18 cellular contexts compared by ENCODE assay signal in genomic region chr9:4979224-4979623, GRCh38. TPM values are rescaled to one million over a fixed set of nuclear protein-coding genes. Genes with fewer than 3 reads are reported as not detected.
DNase-seq lines count a peak whose midpoint lies in the region; ATAC-seq and TF ChIP-seq lines count a peak whose summit lies in the region.
"Had no signal": no experiment of that assay in that cellular context is flagged by ENCODE, and none has a peak within 500 bp of the region (broad histone marks: within the 10 kb centered on the region; RNA-seq: fewer than 3 reads in every experiment).

No MANE protein-coding gene starts in this region.

- H3K4me3 ChIP-seq in A673 (ENCODE audit: low read depth, low read length, poor library complexity, severe bottlenecking) = no peak overlapping the region
- no peak overlapping the region for H3K4me3 ChIP-seq in GM23248
- no peak overlapping the region for H3K4me3 ChIP-seq in body of pancreas
- H3K4me3 ChIP-seq in mucosa of descending colon = no peak overlapping the region
- H3K4me3 ChIP-seq: left lung, right atrium auricular region had no signal

- no peaks in the 10 kb centered on the region for H3K36me3 ChIP-seq in A673 (ENCODE audit: insufficient read depth, low read length, poor library complexity, severe bottlenecking)
- H3K36me3 ChIP-seq in GM23248 (ENCODE audit: low read depth) = no peaks in the 10 kb centered on the region
- no peaks in the 10 kb centered on the region for H3K36me3 ChIP-seq in body of pancreas (replicated peaks in 1 of 2; ENCODE audit: insufficient read depth in 1 of 2, low read depth in 2 of 2)
- H3K36me3 ChIP-seq in mucosa of descending colon (ENCODE audit: low read depth) = no peaks in the 10 kb centered on the region
- H3K36me3 ChIP-seq: left lung, right atrium auricular region had no signal

- H3K27ac ChIP-seq in A673 (ENCODE audit: low read depth, low read length, poor library complexity, severe bottlenecking) = no peak overlapping the region
- H3K27ac ChIP-seq in GM23248 = no peak overlapping the region
- H3K27ac ChIP-seq in body of pancreas = no peak overlapping the region
- H3K27ac ChIP-seq: left lung, right atrium auricular region had no signal

- H2AFZ ChIP-seq in GM23248 = no peak overlapping the region

- intact Hi-C loops in A673 (cut with micrococcal nuclease; ENCODE audit: unreplicated experiment) = no loop called here
- intact Hi-C loops in body of pancreas (cut with DNase I) = no loop called here
- intact Hi-C loops in mucosa of descending colon (cut with DNase I, micrococcal nuclease) = no loop called here

- POLR2A ChIA-PET in A673 (lab: Charles Lee; ENCODE audit: low non-redundant PET) = no interaction called here

- no peak for TF ChIP-seq POLR2A in body of pancreas (IDR thresholded peaks at IDR 0.05)

- no peak overlapping the region for H3K4me2 ChIP-seq in GM23248 (ENCODE audit: unreplicated experiment)

- H3K4me1 ChIP-seq in A673 (ENCODE audit: insufficient read depth, low read length, poor library complexity, severe bottlenecking) = peaks cover 15% of the 10 kb centered on the region
- H3K4me1 ChIP-seq in GM23248 (ENCODE audit: insufficient read depth) = peaks cover 4% of the 10 kb centered on the region
- peaks cover 10% of the 10 kb centered on the region for H3K4me1 ChIP-seq in body of pancreas
- H3K4me1 ChIP-seq in mucosa of descending colon (ENCODE audit: low read depth) = peaks cover 6% of the 10 kb centered on the region

- peaks cover 17% of the 10 kb centered on the region for H3F3A ChIP-seq in GM23248 (ENCODE audit: insufficient read depth)

- no peak overlapping the region for H3K9ac ChIP-seq in GM23248

- TF ChIP-seq CTCF in A673 (conservative IDR thresholded peaks at IDR 0.05; ENCODE audit: low read depth, low read length) (no peak), body of pancreas (IDR thresholded peaks at IDR 0.05) (no peak), mucosa of descending colon (IDR thresholded peaks at IDR 0.05) (no peak)

- H3K36me3 Mint-ChIP-seq in T-helper 17 cell (ENCODE audit: low read depth) = no peaks in the 10 kb centered on the region

- in situ Hi-C loops in GM23248 (cut with MboI) = no loop called here

- H3K4me3 Mint-ChIP-seq in T-helper 17 cell = no peak overlapping the region
- H3K4me3 Mint-ChIP-seq: B cell, nephron progenitor cell had no signal

- H3K27me3 Mint-ChIP-seq in T-helper 17 cell = peaks cover 19% of the 10 kb centered on the region
- H3K27me3 Mint-ChIP-seq: B cell had no signal

- H3K27me3 ChIP-seq in A673 (replicated peaks; ENCODE audit: insufficient read depth, low read depth, low read length, poor library complexity) = no peaks in the 10 kb centered on the region
- H3K27me3 ChIP-seq in GM23248 (replicated peaks; ENCODE audit: insufficient read depth) = no peaks in the 10 kb centered on the region
- no peaks in the 10 kb centered on the region for H3K27me3 ChIP-seq in body of pancreas
- H3K27me3 ChIP-seq: left lung, right atrium auricular region had no signal

- no TSS peak for BruUV-seq in A673 (replicated peaks; lab: Mats Ljungman, UMichigan)

- H4K20me1 ChIP-seq in GM23248 (ENCODE audit: insufficient read depth) = no peaks in the 10 kb centered on the region

- H3K9me2 ChIP-seq in GM23248 (ENCODE audit: insufficient read depth) = no peaks in the 10 kb centered on the region

- CTCF ChIA-PET in A673 (lab: Charles Lee) = no interaction called here

- H3K9me3 ChIP-seq in A673 (ENCODE audit: low read depth, low read length, poor library complexity, severe bottlenecking) (no peaks in the 10 kb centered on the region), GM23248 (ENCODE audit: low read depth) (no peaks in the 10 kb centered on the region), body of pancreas (no peaks in the 10 kb centered on the region), mucosa of descending colon (no peaks in the 10 kb centered on the region), T-helper 17 cell (ENCODE audit: control insufficient read depth, low read length, poor library complexity, severe bottlenecking) (no peaks in the 10 kb centered on the region)
- H3K9me3 ChIP-seq: left lung, right atrium auricular region had no signal

- H3K79me2 ChIP-seq in GM23248 (ENCODE audit: insufficient read depth) = no peaks in the 10 kb centered on the region

- H3K27ac Mint-ChIP-seq in T-helper 17 cell = no peak overlapping the region
- H3K27ac Mint-ChIP-seq: B cell, nephron progenitor cell had no signal

- peaks cover 8% of the 10 kb centered on the region for H3K4me1 Mint-ChIP-seq in T-helper 17 cell

- peak; percentile 21 for DNase-seq in A673 (ENCODE audit: low spot score)
- DNase-seq in GM23248 = peak; percentile 56
- DNase-seq in body of pancreas = no peak
- no peak for DNase-seq in mucosa of descending colon
- DNase-seq in T-helper 17 cell = no peak
- no peak for DNase-seq in occipital lobe (lab: John Stamatoyannopoulos, UW)
- no peak for DNase-seq in activated CD4-positive, CD25-positive, alpha-beta regulatory T cell treated with anti-CD3 and anti-CD28 coated beads, Interleukin-2, amount 50 U/mL, for 72 hours
- no peak for DNase-seq in iPS-NIHi11 (ENCODE audit: low spot score)
- DNase-seq: activated CD4-positive, CD25-positive, alpha-beta regulatory T cell; DMS 273 treated with DMSO at 0.1 percent for 48 hours; hippocampal formation; left lung; NCI-H2081 treated with DMSO at 0.1 percent for 48 hours; NCI-H748 treated with DMSO at 0.1 percent for 48 hours; nephron progenitor cell; T-helper 1 cell had no signal

- 48 to 59% methylated on average over 1 of the region's 1 CpG for WGBS in GM23248 (ENCODE audit: low coverage in 1 of 2, low lambda C conversion rate in 2 of 2, missing lambda C conversion rate in 2 of 2), 2 experiments
- WGBS in body of pancreas, 2 donors = 83 to 84% methylated on average over 1 of the region's 1 CpG

- ATAC-seq in body of pancreas = peak; percentile 35
- ATAC-seq in mucosa of descending colon = peak; percentile 30
- no peak for ATAC-seq in T-helper 17 cell
- ATAC-seq: left lung had no signal

RNA-seq across cellular contexts. Expression of gene JAK2, which starts 5.8 kb away (rescaled TPM):
- total RNA-seq in A673 (2021) (7.3 and 10.5 TPM in 2 replicates), body of pancreas (10 to 100 TPM in 1 of 2 donors, 1 to 10 TPM in 1; 6.6 to 11.7 TPM), mucosa of descending colon (10 to 100 TPM; 17.0 to 24.4 (median 17.5) TPM), T-helper 17 cell (10 to 100 TPM; 14.6 TPM), occipital lobe (40.1 TPM)
- 6.5 and 6.7 TPM in 2 replicates for total RNA-seq in GM23248 (2014; rRNA removed; shearing (Covaris generic))
- 4.1 and 5.0 TPM in 2 replicates for polyA plus RNA-seq in GM23248 (2016; fragmentation: Nextera tagmentation; extraction: Ambion mirVana)

Comparison
In these comparisons a context has a peak if more than half of its experiments do, and no peak if none do; other contexts are left out.
1. DNase-seq: peak in A673 (single experiment) and GM23248 (single experiment); none in body of pancreas (0 of 4), mucosa of descending colon (0 of 3), T-helper 17 cell (0 of 3), occipital lobe (single experiment), activated CD4-positive, CD25-positive, alpha-beta regulatory T cell treated with anti-CD3 and anti-CD28 coated beads, Interleukin-2, amount 50 U/mL, for 72 hours (single experiment) and iPS-NIHi11 (single experiment).